In genomic region chr12:120161852-120162251, GRCh38 we compare ENCODE assay signal across 29 cellular contexts.
"Had no signal": no experiment of that assay in that cellular context is flagged by ENCODE, and none has a peak within 500 bp of the region (broad histone marks: within the 10 kb centered on the region; RNA-seq: fewer than 3 reads in every experiment).

No MANE protein-coding gene starts in this region.

- DNase-seq: activated CD4-positive, alpha-beta T cell treated with anti-CD3 and anti-CD28 coated beads, Interleukin-2, amount 10 ng/mL, durations not matched to agents 24 days and 14 days; activated CD4-positive, alpha-beta T cell treated with anti-CD3 and anti-CD28 coated beads, Interleukin-2, amount 50 U/mL, for 4 hours; activated CD8-positive, alpha-beta T cell treated with anti-CD3 and anti-CD28 coated beads for 36 hours; activated gamma-delta T cell; activated naive CD4-positive, alpha-beta T cell treated with anti-CD3 and anti-CD28 coated beads for 36 hours; activated T-cell treated with anti-CD3 and anti-CD28 coated beads, Interleukin-2, amount 50 U/mL, for 1 hour; activated T-cell treated with anti-CD3 and anti-CD28 coated beads, Interleukin-2, amount 50 U/mL, for 72 hours; amniotic stem cell; brain microvascular endothelial cell; central memory CD4-positive, alpha-beta T cell; Karpas-422; NCI-H1048; NCI-H1105 treated with DMSO at 0.1 percent for 48 hours; NCI-H1436; NCI-H1694; NCI-H1930; NCI-H2081 treated with DMSO at 0.1 percent for 48 hours; NCI-H226; NCI-H446 treated with DMSO at 0.1 percent for 48 hours; NCI-H524; Peyer's patch; RPMI8226; SHP77 treated with DMSO at 0.1 percent for 48 hours; SK-N-SH had no signal

- H3K4me2 ChIP-seq: SK-N-SH had no signal

- H3K27me3 ChIP-seq: brain microvascular endothelial cell, Peyer's patch, SJSA1 had no signal

- H3K9me3 ChIP-seq: Peyer's patch, SJSA1, SK-N-SH had no signal

- H3K4me3 ChIP-seq: Peyer's patch, SJSA1 had no signal

- H3K27me3 Mint-ChIP-seq: activated CD4-positive, alpha-beta T cell treated with anti-CD3 and anti-CD28 coated beads, Interleukin-2, amount 10 ng/mL, durations not matched to agents 24 days and 14 days; activated CD8-positive, alpha-beta T cell treated with anti-CD3 and anti-CD28 coated beads for 36 hours had no signal

- H3K4me3 Mint-ChIP-seq: activated CD4-positive, alpha-beta T cell treated with anti-CD3 and anti-CD28 coated beads, Interleukin-2, amount 10 ng/mL, durations not matched to agents 24 days and 14 days; activated CD8-positive, alpha-beta T cell treated with anti-CD3 and anti-CD28 coated beads for 36 hours; activated naive CD4-positive, alpha-beta T cell treated with anti-CD3 and anti-CD28 coated beads for 36 hours; activated T-cell treated with anti-CD3 and anti-CD28 coated beads, Interleukin-2, amount 50 U/mL, for 72 hours; T-helper 1 cell treated with Interleukin-12 subunit alpha and Interleukin-12 subunit beta and Interleukin-4 antibody, amounts not matched to agents 30 μg/mL and 1 μg/mL, for 36 hours; T-helper 2 cell treated with Interferon-gamma antibody and Interleukin-4, amounts not matched to agents 5 μg/mL and 100 μg/mL, for 36 hours had no signal

- H3K27ac ChIP-seq: brain microvascular endothelial cell, Peyer's patch, SJSA1 had no signal

- H3K9me3 Mint-ChIP-seq: activated CD4-positive, alpha-beta T cell treated with anti-CD3 and anti-CD28 coated beads, Interleukin-2, amount 10 ng/mL, durations not matched to agents 24 days and 14 days; activated CD8-positive, alpha-beta T cell treated with anti-CD3 and anti-CD28 coated beads for 36 hours; activated naive CD4-positive, alpha-beta T cell treated with anti-CD3 and anti-CD28 coated beads for 36 hours; activated naive CD4-positive, alpha-beta T cell treated with anti-CD3 and anti-CD28 coated beads, Interleukin-2, amount 50 U/mL, for 72 hours; activated T-cell treated with anti-CD3 and anti-CD28 coated beads, Interleukin-2, amount 50 U/mL, for 72 hours; activated T-helper 2 cell treated with anti-CD3 and anti-CD28 coated beads, Interferon-gamma antibody, Interleukin-2, Interleukin-4, amounts not matched to agents 10 μg/mL and 5 μg/mL and 100 μg/mL, durations not matched to agents 14 hours and 24 hours and 36 hours; T-helper 1 cell treated with Interleukin-12 subunit alpha and Interleukin-12 subunit beta and Interleukin-4 antibody, amounts not matched to agents 30 μg/mL and 1 μg/mL, for 36 hours; T-helper 2 cell treated with Interferon-gamma antibody and Interleukin-4, amounts not matched to agents 5 μg/mL and 100 μg/mL, for 36 hours had no signal

- H3K4me1 Mint-ChIP-seq: activated CD4-positive, alpha-beta T cell treated with anti-CD3 and anti-CD28 coated beads, Interleukin-2, amount 10 ng/mL, durations not matched to agents 24 days and 14 days had no signal

- H3K27ac Mint-ChIP-seq: activated CD4-positive, alpha-beta T cell treated with anti-CD3 and anti-CD28 coated beads, Interleukin-2, amount 10 ng/mL, durations not matched to agents 24 days and 14 days; activated CD8-positive, alpha-beta T cell treated with anti-CD3 and anti-CD28 coated beads for 36 hours; activated T-cell treated with anti-CD3 and anti-CD28 coated beads, Interleukin-2, amount 50 U/mL, for 72 hours; activated T-helper 2 cell treated with anti-CD3 and anti-CD28 coated beads, Interferon-gamma antibody, Interleukin-2, Interleukin-4, amounts not matched to agents 10 μg/mL and 5 μg/mL and 100 μg/mL, durations not matched to agents 14 hours and 24 hours and 36 hours; T-helper 1 cell treated with Interleukin-12 subunit alpha and Interleukin-12 subunit beta and Interleukin-4 antibody, amounts not matched to agents 30 μg/mL and 1 μg/mL, for 36 hours; T-helper 2 cell treated with Interferon-gamma antibody and Interleukin-4, amounts not matched to agents 5 μg/mL and 100 μg/mL, for 36 hours had no signal

- ATAC-seq: activated CD8-positive, alpha-beta T cell treated with anti-CD3 and anti-CD28 coated beads for 36 hours; activated naive CD4-positive, alpha-beta T cell treated with anti-CD3 and anti-CD28 coated beads, Interleukin-2, amount 50 U/mL, for 72 hours; activated T-cell treated with anti-CD3 and anti-CD28 coated beads, Interleukin-2, amount 50 U/mL, for 72 hours had no signal

- H3K4me1 ChIP-seq: Peyer's patch, SJSA1 had no signal

- H3K9ac ChIP-seq: SK-N-SH had no signal
